ENCODE assay signal across 8 cellular contexts in genomic region chr14:96390965-96391292, GRCh38. TPM values are rescaled to one million over a fixed set of nuclear protein-coding genes. Genes with fewer than 3 reads are reported as not detected.
A peak's percentile ranks its signal among the peaks of the same experiment; 100 is the strongest.
DNase-seq lines count a peak whose midpoint lies in the region; ATAC-seq and TF ChIP-seq lines count a peak whose summit lies in the region.

No MANE protein-coding gene starts in this region.

- in situ Hi-C loops in astrocyte of the spinal cord (cut with HindIII; ENCODE audit: low sequenced_read_pairs), result no loop called here

- peaks cover 5% of the 10 kb centered on the region for H3K36me3 Mint-ChIP-seq in activated T-cell treated with anti-CD3 and anti-CD28 coated beads, Interleukin-2, amount 50 U/mL, for 4 hours (ENCODE audit: insufficient read depth)

- no peak for TF ChIP-seq CTCF in astrocyte of the spinal cord (IDR thresholded peaks at IDR 0.05; ENCODE audit: low read depth, low read length)
- TF ChIP-seq CTCF in lower lobe of right lung (IDR thresholded peaks at IDR 0.05), result no peak
- no peak for TF ChIP-seq CTCF in tibial artery (IDR thresholded peaks at IDR 0.05)

- H3K4me3 ChIP-seq in astrocyte of the spinal cord (ENCODE audit: low read depth, low read length), result peak overlapping the region; percentile 67
- H3K4me3 ChIP-seq in lower lobe of right lung, result peak overlapping the region; percentile 70
- H3K4me3 ChIP-seq in tibial artery, result peak overlapping the region; percentile 65 to 75

- H3K36me3 ChIP-seq in lower lobe of right lung (peaks cover 9% of the 10 kb centered on the region), tibial artery (peaks cover 2 to 7% (median 5%) of the 10 kb centered on the region in 3 donors)

- H3K4me1 ChIP-seq in lower lobe of right lung (peaks cover 14% of the 10 kb centered on the region), tibial artery (peaks cover 0 to 15% (median 11%) of the 10 kb centered on the region in 4 donors)

- ATAC-seq in activated T-cell treated with anti-CD3 and anti-CD28 coated beads, Interleukin-2, amount 50 U/mL, for 4 hours, result no peak
- no peak for ATAC-seq in lower lobe of right lung
- ATAC-seq in HG03521 (IDR thresholded peaks at IDR 0.05; ENCODE audit: unreplicated experiment), result no peak
- no peak for ATAC-seq in HG03175 (IDR thresholded peaks at IDR 0.05; ENCODE audit: unreplicated experiment)

- no peaks in the 10 kb centered on the region for H3K27me3 ChIP-seq in lower lobe of right lung (ENCODE audit: low read depth)
- H3K27me3 ChIP-seq in tibial artery, result no peaks in the 10 kb centered on the region

- H3K4me3 Mint-ChIP-seq in activated T-cell treated with anti-CD3 and anti-CD28 coated beads, Interleukin-2, amount 50 U/mL, for 4 hours, result peak overlapping the region; percentile 92

- no peaks in the 10 kb centered on the region for H3K27me3 Mint-ChIP-seq in activated T-cell treated with anti-CD3 and anti-CD28 coated beads, Interleukin-2, amount 50 U/mL, for 4 hours (ENCODE audit: low read depth)

- peaks cover 4% of the 10 kb centered on the region for H3K4me1 Mint-ChIP-seq in activated T-cell treated with anti-CD3 and anti-CD28 coated beads, Interleukin-2, amount 50 U/mL, for 4 hours (ENCODE audit: low read depth)

- no peak for DNase-seq in activated T-cell treated with anti-CD3 and anti-CD28 coated beads, Interleukin-2, amount 50 U/mL, for 4 hours
- DNase-seq in activated T-cell treated with anti-CD3 and anti-CD28 coated beads, Interleukin-2, amount 50 U/mL, for 1 hour, result no peak
- no peak for DNase-seq in astrocyte of the spinal cord (ENCODE audit: low read depth, low spot score)
- DNase-seq in lower lobe of right lung, result no peak
- DNase-seq in tibial artery, result no peak
- no peak for DNase-seq in iPS-NIHi11 (ENCODE audit: low spot score)

- H3K9me3 Mint-ChIP-seq in activated T-cell treated with anti-CD3 and anti-CD28 coated beads, Interleukin-2, amount 50 U/mL, for 4 hours, result no peaks in the 10 kb centered on the region

- H3K9me3 ChIP-seq in lower lobe of right lung (no peaks in the 10 kb centered on the region), tibial artery (no peaks in the 10 kb centered on the region)

- intact Hi-C loops in lower lobe of right lung (cut with DNase I), result no loop called here
- intact Hi-C loops in tibial artery (cut with DNase I; ENCODE audit: low total_unique reads), result no loop called here

- peak overlapping the region; percentile 56 for H3K27ac ChIP-seq in lower lobe of right lung
- H3K27ac ChIP-seq in tibial artery, result peak overlapping the region; percentile 55 to 56

RNA-seq across cellular contexts. Expression of gene AK7, which starts 1.0 kb away (rescaled TPM):
- total RNA-seq in activated T-cell treated with anti-CD3 and anti-CD28 coated beads, Interleukin-2, amount 50 U/mL, for 4 hours, result under 1 TPM in 2 of 3 donors, not detected in 1; 0.13 to 0.18 TPM
- total RNA-seq in lower lobe of right lung, result 9.7 TPM

RNA-seq across cellular contexts. Expression of gene GSKIP, which starts 27.6 kb away (rescaled TPM):
- total RNA-seq in activated T-cell treated with anti-CD3 and anti-CD28 coated beads, Interleukin-2, amount 50 U/mL, for 4 hours, result 10 to 100 TPM; 17.9 to 21.1 (median 19.3) TPM
- total RNA-seq in lower lobe of right lung, result 12.6 TPM

RNA-seq across cellular contexts. Expression of gene ATG2B, which starts 27.8 kb away (rescaled TPM):
- total RNA-seq in activated T-cell treated with anti-CD3 and anti-CD28 coated beads, Interleukin-2, amount 50 U/mL, for 4 hours, result 10 to 100 TPM; 14.9 to 17.9 (median 17.4) TPM
- 22.4 TPM for total RNA-seq in lower lobe of right lung
